In the genomic region with DNA sequence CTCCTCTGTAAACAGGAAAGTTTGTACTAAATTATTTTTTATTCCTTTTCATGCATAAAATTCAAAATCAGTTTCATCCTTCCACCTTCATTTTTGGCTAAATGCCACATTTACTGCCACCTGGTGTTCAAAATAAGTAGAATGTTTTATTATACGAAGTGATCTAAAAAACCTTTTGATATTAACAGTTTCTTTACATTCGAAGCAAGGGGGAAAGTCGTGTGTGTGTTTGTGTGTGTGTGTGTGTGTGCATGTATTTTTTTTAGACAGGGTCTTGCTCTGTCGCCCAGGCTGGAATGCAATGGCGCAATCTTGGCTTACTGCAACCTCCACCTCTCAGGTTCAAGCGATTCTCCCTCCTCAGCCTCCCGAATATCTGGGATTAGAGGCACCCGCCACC, we compare ENCODE assay signal across 7 cellular contexts. TPM values are rescaled to one million over a fixed set of nuclear protein-coding genes. Genes with fewer than 3 reads are reported as not detected.
A peak's percentile ranks its signal among the peaks of the same experiment; 100 is the strongest.
DNase-seq lines count a peak whose midpoint lies in the region; ATAC-seq and TF ChIP-seq lines count a peak whose summit lies in the region.

No MANE protein-coding gene starts in this region.

- no peaks in the 10 kb centered on the region for H3K9me3 ChIP-seq in mammary epithelial cell (replicated peaks; ENCODE audit: insufficient read depth, low read length)

- H3K9me3 Mint-ChIP-seq in osteocyte (ENCODE audit: unreplicated experiment) (no peaks in the 10 kb centered on the region), immature natural killer cell (peaks cover 0 to 11% (median 0%) of the 10 kb centered on the region in 6 donors)

- H3K27ac Mint-ChIP-seq in osteocyte (ENCODE audit: unreplicated experiment) = no peak overlapping the region
- H3K27ac Mint-ChIP-seq in immature natural killer cell = no peak overlapping the region

- no peak overlapping the region for H2AFZ ChIP-seq in mammary epithelial cell (ENCODE audit: low read depth, low read length)

- no peak for ATAC-seq in GM18498 (IDR thresholded peaks at IDR 0.05; ENCODE audit: unreplicated experiment)

- 0% methylated on average over 4 of the region's 8 CpGs for WGBS in mammary epithelial cell (ENCODE audit: low coverage, missing lambda C conversion rate)

- no peak overlapping the region for H3K27ac ChIP-seq in mammary epithelial cell (ENCODE audit: insufficient read depth, low read depth, low read length)

- peak overlapping the region; percentile 7 for H3K4me2 ChIP-seq in mammary epithelial cell (ENCODE audit: insufficient read depth, low read depth, low read length)

- H3K4me3 Mint-ChIP-seq in osteocyte (ENCODE audit: unreplicated experiment) (no peak overlapping the region), immature natural killer cell (no peak overlapping the region)

- no peaks in the 10 kb centered on the region for H3K27me3 ChIP-seq in mammary epithelial cell (ENCODE audit: insufficient read depth, low read length)

- DNase-seq in ELR (ENCODE audit: low read depth) (peak; percentile 69), mammary epithelial cell (peak; percentile 11), osteocyte (ENCODE audit: extremely low spot score, unreplicated experiment) (no peak), immature natural killer cell (no peak)
- DNase-seq in activated CD4-positive, alpha-beta T cell treated with anti-CD3 and anti-CD28 coated beads, Interleukin-2, amount 50 U/mL, for 48 hours = no peak

- no TSS peak for BruUV-seq in mammary epithelial cell (replicated peaks; lab: Mats Ljungman, UMichigan)

- H3K27me3 Mint-ChIP-seq in osteocyte (ENCODE audit: unreplicated experiment) = no peaks in the 10 kb centered on the region
- peaks cover 0 to 3% (median 0%) of the 10 kb centered on the region in 3 donors for H3K27me3 Mint-ChIP-seq in immature natural killer cell (ENCODE audit: low read depth in 3 of 3)

- no peak overlapping the region for H3K4me3 ChIP-seq in mammary epithelial cell (replicated peaks in 1 of 3; ENCODE audit: insufficient read depth in 1 of 3, low read depth in 2 of 3, low read length in 3 of 3)

- H3K4me1 Mint-ChIP-seq in osteocyte (ENCODE audit: unreplicated experiment) = no peaks in the 10 kb centered on the region
- no peaks in the 10 kb centered on the region for H3K4me1 Mint-ChIP-seq in immature natural killer cell

- in situ Hi-C loops in mammary epithelial cell (cut with MboI; ENCODE audit: low sequenced_read_pairs in 2 of 2) = no loop called here

- intact Hi-C loops in mammary epithelial cell (cut with micrococcal nuclease) = loop anchor here (1.0 to 2.0 kb wide), 2 partner anchors 23 to 204 kb away; no protein-coding TSS in a partner anchor

- H4K20me1 ChIP-seq in mammary epithelial cell (ENCODE audit: insufficient read depth, low read length) = no peaks in the 10 kb centered on the region

- CTCF ChIA-PET in mammary epithelial cell (lab: Charles Lee; ENCODE audit: low non-redundant PET) = no interaction called here

- no peaks in the 10 kb centered on the region for H3K4me1 ChIP-seq in mammary epithelial cell (ENCODE audit: insufficient read depth, low read length)

- H3K79me2 ChIP-seq in mammary epithelial cell (ENCODE audit: insufficient read depth, low read length) = no peaks in the 10 kb centered on the region

- dilution Hi-C loops in mammary epithelial cell (cut with HindIII; ENCODE audit: low sequenced_read_pairs) = no loop called here

- peak; percentile 35; the same call in 1 of the 2 replicates for TF ChIP-seq CTCF in LNCAP (IDR thresholded peaks at IDR 0.05)
- peak; percentile 36 to 48 for TF ChIP-seq CTCF in mammary epithelial cell (conservative IDR thresholded peaks at IDR 0.05 in 1 of 2, IDR thresholded peaks at IDR 0.05 in 1 of 2; ENCODE audit: extremely low read depth in 1 of 2, insufficient read depth in 1 of 2, low read depth in 1 of 2, low read length in 2 of 2)
- TF ChIP-seq CTCF in osteocyte (IDR thresholded peaks at IDR 0.05) = peak; percentile 62

- H3K36me3 ChIP-seq in mammary epithelial cell (ENCODE audit: insufficient read depth, low read length) = no peaks in the 10 kb centered on the region

- no peak overlapping the region for H3K9ac ChIP-seq in mammary epithelial cell (ENCODE audit: insufficient read depth, low read length)

- H3K36me3 Mint-ChIP-seq in osteocyte (ENCODE audit: unreplicated experiment) (no peaks in the 10 kb centered on the region), immature natural killer cell (no peaks in the 10 kb centered on the region)

RNA-seq across cellular contexts. Expression of a gene that starts 9.0 kb away (rescaled TPM):
- total RNA-seq in mammary epithelial cell = 1 to 10 TPM; 1.2 to 1.3 TPM
- polyA plus RNA-seq in mammary epithelial cell = 0.49 TPM
- 22.9 TPM for polyA minus RNA-seq in mammary epithelial cell
- total RNA-seq in osteocyte = 6.6 and 6.8 TPM in 2 replicates
- polyA plus RNA-seq in immature natural killer cell = under 1 TPM; 0.55 to 0.86 (median 0.78) TPM

Comparison
In these comparisons a context has a peak if more than half of its experiments do, and no peak if none do; other contexts are left out.
1. DNase-seq: peak in ELR (single experiment) and mammary epithelial cell (single experiment); none in osteocyte (single experiment), immature natural killer cell (0 of 3) and activated CD4-positive, alpha-beta T cell treated with anti-CD3 and anti-CD28 coated beads, Interleukin-2, amount 50 U/mL, for 48 hours (0 of 2).
2. Peak in every context shown above with its lines, with median percentiles within 50 percentile points of each other: CTCF ChIP-seq.